ENCODE assay signal across 22 cellular contexts in the genomic region with DNA sequence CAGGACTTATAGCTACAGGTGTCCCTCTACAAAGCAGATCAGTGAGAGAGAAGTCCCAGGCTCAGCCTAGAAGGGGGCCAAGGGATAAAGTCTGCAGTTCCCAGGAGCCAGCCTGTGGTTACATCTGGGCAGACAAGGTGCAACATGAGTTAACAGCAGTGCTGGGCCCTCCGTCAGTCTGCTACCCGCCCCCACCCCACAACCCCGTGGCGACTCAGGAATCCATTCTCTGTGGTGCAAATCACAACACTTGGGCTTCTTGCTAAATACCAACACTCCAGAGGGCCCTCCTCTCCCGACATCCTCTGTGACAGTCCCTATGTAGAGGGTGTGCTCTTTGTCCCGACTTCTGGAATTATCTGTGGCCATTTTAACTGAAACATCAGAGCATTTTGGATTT. TPM values are rescaled to one million over a fixed set of nuclear protein-coding genes. Genes with fewer than 3 reads are reported as not detected.
"Had no signal": no experiment of that assay in that cellular context is flagged by ENCODE, and none has a peak within 500 bp of the region (broad histone marks: within the 10 kb centered on the region; RNA-seq: fewer than 3 reads in every experiment).

No MANE protein-coding gene starts in this region.

- ATAC-seq: body of pancreas, gastroesophageal sphincter, heart right ventricle, left lobe of liver had no signal

- H3K9me3 Mint-ChIP-seq: activated naive CD8-positive, alpha-beta T cell treated with anti-CD3 and anti-CD28 coated beads, Interleukin-2, amount 10 ng/mL, durations not matched to agents 7 days and 5 days; central memory CD8-positive, alpha-beta T cell; stimulated activated naive CD8-positive, alpha-beta T cell treated with anti-CD3 and anti-CD28 coated beads, Interleukin-15, Interleukin-2, amounts not matched to agents 100 ng/mL and 50 ng/mL, for 24 hours; T-helper 1 cell treated with Interleukin-12 subunit alpha and Interleukin-12 subunit beta and Interleukin-4 antibody, amounts not matched to agents 30 μg/mL and 1 μg/mL, for 36 hours had no signal

- H3K36me3 ChIP-seq: esophagus muscularis mucosa, gastroesophageal sphincter, heart right ventricle, prostate gland, right atrium auricular region, suprapubic skin had no signal

- H3K4me1 ChIP-seq: body of pancreas, heart right ventricle, prostate gland, right atrium auricular region, suprapubic skin had no signal

- H3K27ac ChIP-seq: body of pancreas, coronary artery, esophagus muscularis mucosa, gastroesophageal sphincter, heart right ventricle, prostate gland, right atrium auricular region, skin epidermis, suprapubic skin had no signal

- H3K4me3 ChIP-seq: body of pancreas, coronary artery, esophagus muscularis mucosa, gastroesophageal sphincter, heart right ventricle, prostate gland, right atrium auricular region, skin epidermis, suprapubic skin had no signal

- H3K4me3 Mint-ChIP-seq: activated naive CD8-positive, alpha-beta T cell treated with anti-CD3 and anti-CD28 coated beads, Interleukin-2, amount 10 ng/mL, durations not matched to agents 7 days and 5 days; central memory CD8-positive, alpha-beta T cell; stimulated activated naive CD8-positive, alpha-beta T cell treated with anti-CD3 and anti-CD28 coated beads, Interleukin-15, Interleukin-2, amounts not matched to agents 100 ng/mL and 50 ng/mL, for 24 hours; T-helper 1 cell treated with Interleukin-12 subunit alpha and Interleukin-12 subunit beta and Interleukin-4 antibody, amounts not matched to agents 30 μg/mL and 1 μg/mL, for 36 hours had no signal

- H3K9me3 ChIP-seq: body of pancreas, esophagus muscularis mucosa, gastroesophageal sphincter, prostate gland, suprapubic skin had no signal

- DNase-seq: activated CD4-positive, alpha-beta T cell treated with anti-CD3 and anti-CD28 coated beads, Interleukin-2, amount 50 U/mL, for 4 hours; activated CD4-positive, CD25-positive, alpha-beta regulatory T cell treated with anti-CD3 and anti-CD28 coated beads, Interleukin-2, amount 50 U/mL, for 72 hours; activated naive CD8-positive, alpha-beta T cell treated with anti-CD3 and anti-CD28 coated beads, Interleukin-2, amount 10 ng/mL, durations not matched to agents 7 days and 5 days; activated T-cell treated with anti-CD3 and anti-CD28 coated beads for 4 hours; body of pancreas; effector CD4-positive, alpha-beta T cell; heart right ventricle; midbrain; stimulated activated CD4-positive, alpha-beta T cell treated with anti-CD3 and anti-CD28 coated beads, Interleukin-2, amount 100 ng/mL, for 48 hours; trophoblast cell had no signal

- H3K27me3 ChIP-seq: body of pancreas, esophagus muscularis mucosa, gastroesophageal sphincter, right atrium auricular region, suprapubic skin had no signal

- H3K4me1 Mint-ChIP-seq: activated naive CD8-positive, alpha-beta T cell treated with anti-CD3 and anti-CD28 coated beads, Interleukin-2, amount 10 ng/mL, durations not matched to agents 7 days and 5 days; central memory CD8-positive, alpha-beta T cell had no signal

- H3K36me3 Mint-ChIP-seq: activated naive CD8-positive, alpha-beta T cell treated with anti-CD3 and anti-CD28 coated beads, Interleukin-2, amount 10 ng/mL, durations not matched to agents 7 days and 5 days had no signal

- H3K27ac Mint-ChIP-seq: activated naive CD8-positive, alpha-beta T cell treated with anti-CD3 and anti-CD28 coated beads, Interleukin-2, amount 10 ng/mL, durations not matched to agents 7 days and 5 days; stimulated activated naive CD8-positive, alpha-beta T cell treated with anti-CD3 and anti-CD28 coated beads, Interleukin-15, Interleukin-2, amounts not matched to agents 100 ng/mL and 50 ng/mL, for 24 hours; T-helper 1 cell treated with Interleukin-12 subunit alpha and Interleukin-12 subunit beta and Interleukin-4 antibody, amounts not matched to agents 30 μg/mL and 1 μg/mL, for 36 hours had no signal

RNA-seq across cellular contexts. Expression of a gene that starts 13.8 kb away (rescaled TPM):
- total RNA-seq: activated naive CD8-positive, alpha-beta T cell treated with anti-CD3 and anti-CD28 coated beads, Interleukin-2, amount 10 ng/mL, durations not matched to agents 7 days and 5 days; lung microvascular endothelial cell had no signal
